Comparison of ENCODE assay signal across 19 cellular contexts in the genomic region with DNA sequence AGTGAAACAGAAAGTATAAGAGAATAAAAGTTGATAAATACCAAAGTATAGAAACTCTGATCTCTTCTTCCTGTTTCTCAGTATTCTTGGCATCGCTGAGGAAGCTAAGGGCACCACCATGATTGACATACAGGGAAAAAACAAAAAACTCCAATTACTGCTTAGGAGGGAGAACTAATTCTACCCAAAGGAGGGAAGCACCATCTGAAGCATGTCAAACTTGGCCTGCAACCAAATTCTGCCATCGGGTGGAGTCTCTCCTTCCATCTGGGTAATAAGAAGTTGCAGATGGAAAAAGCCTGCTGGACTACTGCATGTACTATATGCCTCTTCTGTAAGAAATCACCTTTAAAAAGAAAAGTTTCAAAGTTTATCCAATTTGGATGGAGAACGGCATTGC. TPM values are rescaled to one million over a fixed set of nuclear protein-coding genes. Genes with fewer than 3 reads are reported as not detected.
DNase-seq lines count a peak whose midpoint lies in the region; ATAC-seq and TF ChIP-seq lines count a peak whose summit lies in the region.
"Had no signal": no experiment of that assay in that cellular context is flagged by ENCODE, and none has a peak within 500 bp of the region (broad histone marks: within the 10 kb centered on the region; RNA-seq: fewer than 3 reads in every experiment).

No MANE protein-coding gene starts in this region.

- H3K4me3 ChIP-seq in fibroblast of lung (replicated peaks in 1 of 4; ENCODE audit: control extremely low read depth in 1 of 4, insufficient read depth in 1 of 4, low read depth in 3 of 4, low read length in 4 of 4) (no peak overlapping the region), suprapubic skin (no peak overlapping the region), prostate gland (no peak overlapping the region)
- H3K4me3 ChIP-seq: GM12878, testis had no signal

- peak; percentile 23 for DNase-seq in NOMO-1 treated with DMSO at 0.1 percent for 48 hours (lab: John Stamatoyannopoulos, UW; ENCODE audit: unreplicated experiment)
- DNase-seq in NOMO-1 treated with dmso at 0.1 percent for 144 hours (lab: John Stamatoyannopoulos, UW; ENCODE audit: unreplicated experiment): no peak
- peak; percentile 71 for DNase-seq in NCI-H69 (lab: John Stamatoyannopoulos, UW)
- DNase-seq in fibroblast of lung (ENCODE audit: low read depth in 2 of 2): peak in 1 of 2 donors; percentile 35
- no peak for DNase-seq in suprapubic skin (ENCODE audit: low spot score in 2 of 2)
- DNase-seq in left lobe of liver (ENCODE audit: low spot score): no peak
- no peak for DNase-seq in prostate gland (ENCODE audit: low spot score)
- DNase-seq: activated CD4-positive, alpha-beta T cell treated with anti-CD3 and anti-CD28 coated beads for 48 hours; activated T-cell treated with anti-CD3 and anti-CD28 coated beads, Interleukin-2, amount 50 U/mL, for 1 hour; brain microvascular endothelial cell; CD8-positive, alpha-beta T cell; H9; NCI-H187 treated with DMSO at 0.1 percent for 48 hours; NCI-H748 treated with DMSO at 0.1 percent for 48 hours; right cardiac atrium; testis had no signal

- peaks cover 3% of the 10 kb centered on the region for H3K4me1 ChIP-seq in fibroblast of lung (ENCODE audit: control insufficient read depth, extremely low read depth, insufficient read depth, low read length)
- peaks cover 25% of the 10 kb centered on the region for H3K4me1 ChIP-seq in suprapubic skin
- no peaks in the 10 kb centered on the region for H3K4me1 ChIP-seq in prostate gland (replicated peaks)
- H3K4me1 ChIP-seq: testis had no signal

- no peak for ATAC-seq in HG03159 (IDR thresholded peaks at IDR 0.05; ENCODE audit: unreplicated experiment)
- ATAC-seq in left lobe of liver: no peak
- ATAC-seq: CD8-positive, alpha-beta T cell; right cardiac atrium had no signal

- 38% methylated on average over 3 of the region's 3 CpGs for WGBS in suprapubic skin
- WGBS in prostate gland: 50% methylated on average over 3 of the region's 3 CpGs

- H3K27ac ChIP-seq in fibroblast of lung (ENCODE audit: insufficient read depth, low read length): peak overlapping the region; percentile 54
- peak overlapping the region; percentile 45 for H3K27ac ChIP-seq in suprapubic skin
- no peak overlapping the region for H3K27ac ChIP-seq in prostate gland
- H3K27ac ChIP-seq: brain microvascular endothelial cell, RWPE1, testis had no signal

- TF ChIP-seq CTCF in fibroblast of lung (conservative IDR thresholded peaks at IDR 0.05 in 1 of 2, IDR thresholded peaks at IDR 0.05 in 1 of 2; ENCODE audit: low read depth in 1 of 2, low read length in 2 of 2) (no peak), suprapubic skin (IDR thresholded peaks at IDR 0.05) (no peak), prostate gland (IDR thresholded peaks at IDR 0.05) (no peak)

- no peaks in the 10 kb centered on the region for H3K79me2 ChIP-seq in fibroblast of lung (ENCODE audit: control insufficient read depth, insufficient read depth, low read length)

- H3K27me3 ChIP-seq in fibroblast of lung (ENCODE audit: control insufficient read depth, insufficient read depth, low read length): no peaks in the 10 kb centered on the region
- H3K27me3 ChIP-seq in suprapubic skin: no peaks in the 10 kb centered on the region
- H3K27me3 ChIP-seq in prostate gland (replicated peaks; ENCODE audit: insufficient read depth): no peaks in the 10 kb centered on the region
- H3K27me3 ChIP-seq: brain microvascular endothelial cell, testis had no signal

- intact Hi-C loops in prostate gland (cut with DNase I): no loop called here

- H3K9me3 ChIP-seq in fibroblast of lung (ENCODE audit: control insufficient read depth, insufficient read depth, low read depth, low read length): no peaks in the 10 kb centered on the region
- H3K9me3 ChIP-seq in suprapubic skin: no peaks in the 10 kb centered on the region
- no peaks in the 10 kb centered on the region for H3K9me3 ChIP-seq in prostate gland
- H3K9me3 ChIP-seq: testis had no signal

- no peak overlapping the region for H3K9ac ChIP-seq in fibroblast of lung (ENCODE audit: insufficient read depth, low read length)

- TF ChIP-seq POLR2A in suprapubic skin (IDR thresholded peaks at IDR 0.05) (no peak), prostate gland (IDR thresholded peaks at IDR 0.05) (no peak)

- no peak overlapping the region for H2AFZ ChIP-seq in fibroblast of lung (ENCODE audit: low read length)

- no peaks in the 10 kb centered on the region for H4K20me1 ChIP-seq in fibroblast of lung (ENCODE audit: control insufficient read depth, extremely low read depth, insufficient read depth, low read length)

- no peaks in the 10 kb centered on the region for H3K36me3 ChIP-seq in fibroblast of lung (ENCODE audit: control insufficient read depth, insufficient read depth, low read length)
- peaks cover 5% of the 10 kb centered on the region for H3K36me3 ChIP-seq in suprapubic skin
- no peaks in the 10 kb centered on the region for H3K36me3 ChIP-seq in prostate gland
- H3K36me3 ChIP-seq: brain microvascular endothelial cell had no signal

- H3K4me2 ChIP-seq in fibroblast of lung (ENCODE audit: extremely low read depth, insufficient read depth, low read length): no peak overlapping the region

- TF ChIP-seq EP300 in suprapubic skin (IDR thresholded peaks at IDR 0.05): no peak

RNA-seq across cellular contexts. Expression of gene PPP2R1B, which starts 30.5 kb away (rescaled TPM):
- total RNA-seq in fibroblast of lung: 20.8 and 43.1 TPM in 2 replicates
- 35.8 and 40.3 TPM in 2 replicates for polyA plus RNA-seq in fibroblast of lung
- 24.2 and 25.1 TPM in 2 replicates for polyA plus RNA-seq in fibroblast of lung (2012)
- 24.2 and 24.6 TPM in 2 replicates for polyA minus RNA-seq in fibroblast of lung (ENCODE audit: low replicate concordance)
- total RNA-seq in suprapubic skin: 10 to 100 TPM; 27.9 to 39.8 (median 31.8) TPM
- total RNA-seq in left lobe of liver: 79.5 TPM
- total RNA-seq in prostate gland: 10 to 100 TPM; 15.4 to 41.4 TPM

Comparison
In these comparisons a context has a peak if more than half of its experiments do, and no peak if none do; other contexts are left out.
1. DNase-seq: peak in NOMO-1 treated with DMSO at 0.1 percent for 48 hours (single experiment) and NCI-H69 (single experiment); none in NOMO-1 treated with dmso at 0.1 percent for 144 hours (single experiment), suprapubic skin (0 of 2), left lobe of liver (single experiment) and prostate gland (single experiment).
2. H3K27ac ChIP-seq: peak in fibroblast of lung (single experiment) and suprapubic skin (single experiment); none in prostate gland (0 of 2).